3 cellular contexts compared by ENCODE assay signal in the genomic region with DNA sequence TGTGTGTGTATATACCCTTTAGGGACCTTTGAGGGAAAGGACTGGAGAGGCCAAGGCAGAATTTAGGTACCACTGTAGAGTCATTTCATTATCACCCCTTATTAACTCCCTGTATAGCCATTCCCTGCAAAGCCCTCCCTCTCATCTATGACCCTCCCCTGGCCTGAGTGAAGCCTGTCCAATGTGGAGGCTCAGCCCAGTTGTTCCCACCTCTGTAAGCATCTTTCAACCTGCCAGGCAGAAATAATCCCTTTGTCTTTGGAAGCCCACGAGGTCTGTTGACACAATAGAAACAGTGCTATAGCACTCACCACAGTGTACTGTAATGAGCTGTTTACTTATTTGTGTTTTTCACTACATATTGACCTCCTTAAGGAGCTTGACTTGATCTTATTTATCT.
"Had no signal": no experiment of that assay in that cellular context is flagged by ENCODE, and none has a peak within 500 bp of the region (broad histone marks: within the 10 kb centered on the region; RNA-seq: fewer than 3 reads in every experiment).

No MANE protein-coding gene starts in this region.

- ATAC-seq: GM12878 had no signal

- H3K4me3 ChIP-seq: GM12878 had no signal

- DNase-seq: GDM1, GF-D8 had no signal
